ENCODE assay signal across 9 cellular contexts in genomic region chr10:62803993-62804383, GRCh38. TPM values are rescaled to one million over a fixed set of nuclear protein-coding genes. Genes with fewer than 3 reads are reported as not detected.
A peak's percentile ranks its signal among the peaks of the same experiment; 100 is the strongest.
DNase-seq lines count a peak whose midpoint lies in the region; ATAC-seq, FAIRE-seq and TF ChIP-seq lines count a peak whose summit lies in the region.
"Had no signal": no experiment of that assay in that cellular context is flagged by ENCODE, and none has a peak within 500 bp of the region (broad histone marks: within the 10 kb centered on the region; RNA-seq: fewer than 3 reads in every experiment).

No MANE protein-coding gene starts in this region.

- FAIRE-seq in urothelium cell line (lab: Jason Lieb, UNC), result no peak
- FAIRE-seq: endometrium had no signal

- 28 to 37% (median 32%) methylated on average over 8 to 10 of the region's 10 CpGs for WGBS in spleen, 5 donors

- H3K4me3 ChIP-seq in WI38 (ENCODE audit: low read depth, low read length) (peak overlapping the region; percentile 79), left ventricle myocardium inferior (peak overlapping the region; percentile 81), spleen (peak overlapping the region; percentile 84 to 95 (median 88))

- H3K27ac ChIP-seq in left ventricle myocardium inferior (replicated peaks), result peak overlapping the region; percentile 97
- peak overlapping the region; percentile 92 to 99 (median 98) for H3K27ac ChIP-seq in spleen

- H3K9me3 ChIP-seq in left ventricle myocardium inferior (replicated peaks) (no peaks in the 10 kb centered on the region), spleen (no peaks in the 10 kb centered on the region)

- H3K4me3 Mint-ChIP-seq in activated CD8-positive, alpha-beta memory T cell treated with anti-CD3 and anti-CD28 coated beads, Interleukin-2, amount 10 ng/mL, durations not matched to agents 7 days and 5 days, result peak overlapping the region; percentile 93

- H3K36me3 ChIP-seq in left ventricle myocardium inferior (no peaks in the 10 kb centered on the region), spleen (peaks cover 0 to 9% (median 0%) of the 10 kb centered on the region in 6 donors)

- H3K27me3 ChIP-seq in left ventricle myocardium inferior (ENCODE audit: low read depth) (no peaks in the 10 kb centered on the region), spleen (replicated peaks in 1 of 7) (no peaks in the 10 kb centered on the region)

- no peak for TF ChIP-seq POLR2A in spleen (IDR thresholded peaks at IDR 0.05)

- no peaks in the 10 kb centered on the region for H3K9me3 Mint-ChIP-seq in activated CD8-positive, alpha-beta memory T cell treated with anti-CD3 and anti-CD28 coated beads, Interleukin-2, amount 10 ng/mL, durations not matched to agents 7 days and 5 days (ENCODE audit: low read depth)

- TF ChIP-seq CTCF in WI38 (IDR thresholded peaks at IDR 0.05; ENCODE audit: low read depth, low read length), result no peak
- no peak for TF ChIP-seq CTCF in left ventricle myocardium inferior (IDR thresholded peaks at IDR 0.05; ENCODE audit: borderline replicate concordance)
- TF ChIP-seq CTCF in spleen (IDR thresholded peaks at IDR 0.05 in 8 of 11, conservative IDR thresholded peaks at IDR 0.05 in 3 of 11), result peak in 1 of 11 experiments; percentile 13

- H3K4me1 Mint-ChIP-seq in activated CD8-positive, alpha-beta memory T cell treated with anti-CD3 and anti-CD28 coated beads, Interleukin-2, amount 10 ng/mL, durations not matched to agents 7 days and 5 days, result peaks cover 35% of the 10 kb centered on the region

- CTCF ChIA-PET in activated CD8-positive, alpha-beta memory T cell treated with anti-CD3 and anti-CD28 coated beads, Interleukin-2, amount 10 ng/mL, durations not matched to agents 7 days and 5 days (lab: Charles Lee), result interaction anchor here (0.7 to 7.4 kb wide), 5 partner anchors 14 to 280 kb away, joined by 3 to 50 read pairs (median 4); partner anchors contain the start of gene EGR2

- DNase-seq in activated CD8-positive, alpha-beta memory T cell treated with anti-CD3 and anti-CD28 coated beads, Interleukin-2, amount 10 ng/mL, durations not matched to agents 7 days and 5 days, result no peak
- no peak for DNase-seq in activated CD8-positive, alpha-beta memory T cell treated with anti-CD3 and anti-CD28 coated beads, Interleukin-2, amount 50 U/mL, for 4 hours
- DNase-seq in left ventricle myocardium inferior (no peak), spleen (no peak), urothelium cell line (ENCODE audit: low spot score) (no peak), GM19240 (ENCODE audit: insufficient read length, low spot score) (no peak)

- H3K4me1 ChIP-seq in left ventricle myocardium inferior (peaks cover 49% of the 10 kb centered on the region), spleen (peaks cover 19 to 51% (median 41%) of the 10 kb centered on the region in 6 donors)

- intact Hi-C loops in left ventricle myocardium inferior (cut with micrococcal nuclease), result no loop called here
- intact Hi-C loops in spleen (cut with DNase I; ENCODE audit: low total_unique reads), result no loop called here

- H3K36me3 Mint-ChIP-seq in activated CD8-positive, alpha-beta memory T cell treated with anti-CD3 and anti-CD28 coated beads, Interleukin-2, amount 10 ng/mL, durations not matched to agents 7 days and 5 days, result peaks cover 31% of the 10 kb centered on the region

- peak overlapping the region; percentile 100 for H3K27ac Mint-ChIP-seq in activated CD8-positive, alpha-beta memory T cell treated with anti-CD3 and anti-CD28 coated beads, Interleukin-2, amount 10 ng/mL, durations not matched to agents 7 days and 5 days

- ATAC-seq in activated CD8-positive, alpha-beta memory T cell treated with anti-CD3 and anti-CD28 coated beads, Interleukin-2, amount 10 ng/mL, durations not matched to agents 7 days and 5 days, result no peak
- no peak for ATAC-seq in GM19455 (IDR thresholded peaks at IDR 0.05; ENCODE audit: unreplicated experiment)

- H3K27me3 Mint-ChIP-seq in activated CD8-positive, alpha-beta memory T cell treated with anti-CD3 and anti-CD28 coated beads, Interleukin-2, amount 10 ng/mL, durations not matched to agents 7 days and 5 days, result peaks cover 22% of the 10 kb centered on the region

RNA-seq across cellular contexts. Expression of gene ADO, which starts 0.5 kb away (rescaled TPM):
- total RNA-seq in activated CD8-positive, alpha-beta memory T cell treated with anti-CD3 and anti-CD28 coated beads, Interleukin-2, amount 10 ng/mL, durations not matched to agents 7 days and 5 days, result 10 to 100 TPM; 19.4 to 25.9 TPM
- total RNA-seq in left ventricle myocardium inferior (18.9 TPM), spleen (10 to 100 TPM; 16.3 to 21.2 (median 19.7) TPM)
- polyA plus RNA-seq in spleen, result 10 to 100 TPM in 2 of 3 donors, 1 to 10 TPM in 1; 9.0 to 12.9 (median 10.3) TPM

RNA-seq across cellular contexts. Expression of gene EGR2, which starts 12.2 kb away (rescaled TPM):
- 10 to 100 TPM in 1 of 2 experiments, 1 to 10 TPM in 1; 4.7 to 21.6 TPM for total RNA-seq in activated CD8-positive, alpha-beta memory T cell treated with anti-CD3 and anti-CD28 coated beads, Interleukin-2, amount 10 ng/mL, durations not matched to agents 7 days and 5 days
- total RNA-seq in left ventricle myocardium inferior, result 0.52 TPM
- total RNA-seq in spleen, result 10 to 100 TPM in 2 of 7 donors, 1 to 10 TPM in 4, under 1 TPM in 1; 0.94 to 16.8 (median 3.3) TPM
- polyA plus RNA-seq in spleen, result 1 to 10 TPM; 1.5 to 6.3 (median 3.1) TPM
